In the genomic region with DNA sequence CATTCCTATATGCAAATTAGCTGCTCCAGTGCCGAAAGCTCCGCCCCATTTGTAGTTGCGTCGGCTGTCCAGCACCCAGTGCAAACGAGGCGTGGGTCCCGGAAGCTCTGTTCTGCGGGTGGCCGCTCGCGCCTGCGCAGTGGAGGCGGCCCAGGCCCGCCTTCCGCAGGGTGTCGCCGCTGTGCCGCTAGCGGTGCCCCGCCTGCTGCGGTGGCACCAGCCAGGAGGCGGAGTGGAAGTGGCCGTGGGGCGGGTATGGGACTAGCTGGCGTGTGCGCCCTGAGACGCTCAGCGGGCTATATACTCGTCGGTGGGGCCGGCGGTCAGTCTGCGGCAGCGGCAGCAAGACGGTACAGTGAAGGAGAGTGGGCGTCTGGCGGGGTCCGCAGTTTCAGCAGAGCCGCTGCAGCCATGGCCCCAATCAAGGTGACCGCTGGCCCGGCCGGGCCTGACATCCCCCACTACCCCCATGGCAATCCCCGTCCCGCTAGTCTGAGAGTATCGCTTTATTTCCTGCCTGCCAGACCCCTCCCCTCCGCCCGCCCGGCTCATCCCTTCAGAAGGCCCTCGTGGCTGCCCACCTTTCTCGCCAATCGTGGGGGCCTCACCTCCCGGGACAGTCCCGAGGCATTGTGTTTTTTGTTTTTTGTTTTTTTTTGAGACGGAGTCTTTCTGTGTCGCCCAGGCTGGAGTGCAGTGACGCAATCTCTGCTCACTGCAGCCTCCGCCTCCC, we compare ENCODE assay signal across 8 cellular contexts. TPM values are rescaled to one million over a fixed set of nuclear protein-coding genes. Genes with fewer than 3 reads are reported as not detected.
DNase-seq lines count a peak whose midpoint lies in the region; ATAC-seq lines count a peak whose summit lies in the region.

A gene (plus strand): TSS at position 161 of the 733 bp plus-strand sequence. CDS start 95 bp downstream, at position 256.

- ATAC-seq in natural killer cell treated with Interleukin-12 subunit alpha and Interleukin-12 subunit beta and Interleukin-15 and Interleukin-18, amount 100 ng/mL, for 72 hours = peak; percentile 89 to 93
- peak; percentile 80 for ATAC-seq in stimulated activated naive CD8-positive, alpha-beta T cell treated with anti-CD3 and anti-CD28 coated beads, Interleukin-15, Interleukin-2, amounts not matched to agents 100 U/mL and 50 U/mL, for 24 hours

- H3K27me3 ChIP-seq in H7 (ENCODE audit: control insufficient read depth, insufficient read depth, low read length) = no peaks in the 10 kb centered on the region
- H3K27me3 ChIP-seq in MG63 = no peaks in the 10 kb centered on the region

- no peaks in the 10 kb centered on the region for H3K9me3 Mint-ChIP-seq in natural killer cell treated with Interleukin-12 subunit alpha and Interleukin-12 subunit beta and Interleukin-15 and Interleukin-18, amount 100 ng/mL, for 72 hours

- no peaks in the 10 kb centered on the region for H3K27me3 Mint-ChIP-seq in natural killer cell treated with Interleukin-12 subunit alpha and Interleukin-12 subunit beta and Interleukin-15 and Interleukin-18, amount 100 ng/mL, for 72 hours

- peak within 1 kb of the TSS; percentile 93 to 97 for H3K27ac Mint-ChIP-seq in natural killer cell treated with Interleukin-12 subunit alpha and Interleukin-12 subunit beta and Interleukin-15 and Interleukin-18, amount 100 ng/mL, for 72 hours

- H3K36me3 ChIP-seq in H7 (replicated peaks; ENCODE audit: control insufficient read depth, insufficient read depth, low read length) (peaks cover 21% of the 10 kb centered on the region), MG63 (peaks cover 37% of the 10 kb centered on the region)

- DNase-seq in G401 (ENCODE audit: low spot score) (peak; percentile 97), H7 (peak; percentile 98), MG63 (peak; percentile 96), SHP77 (lab: John Stamatoyannopoulos, UW) (peak; percentile 93 to 94), fibroblast of peridontal ligament (ENCODE audit: extremely low read depth) (peak; percentile 94)
- DNase-seq in activated effector memory CD4-positive, alpha-beta T cell treated with Interleukin-2 at 50 U/mL for 16 hours = peak; percentile 94
- peak; percentile 99 for DNase-seq in natural killer cell treated with Interleukin-12 subunit alpha and Interleukin-12 subunit beta and Interleukin-15 and Interleukin-18, amount 100 ng/mL, for 72 hours (ENCODE audit: low spot score)
- DNase-seq in stimulated activated naive CD8-positive, alpha-beta T cell treated with anti-CD3 and anti-CD28 coated beads, Interleukin-15, Interleukin-2, amounts not matched to agents 100 U/mL and 50 U/mL, for 24 hours = peak; percentile 96

- no peaks in the 10 kb centered on the region for H3K36me3 Mint-ChIP-seq in natural killer cell treated with Interleukin-12 subunit alpha and Interleukin-12 subunit beta and Interleukin-15 and Interleukin-18, amount 100 ng/mL, for 72 hours

- in situ Hi-C loops in G401 (cut with HindIII; ENCODE audit: low sequenced_read_pairs) = no loop called here

- H3K4me3 Mint-ChIP-seq in natural killer cell treated with Interleukin-12 subunit alpha and Interleukin-12 subunit beta and Interleukin-15 and Interleukin-18, amount 100 ng/mL, for 72 hours = peak within 1 kb of the TSS; percentile 89

- H3K4me1 Mint-ChIP-seq in natural killer cell treated with Interleukin-12 subunit alpha and Interleukin-12 subunit beta and Interleukin-15 and Interleukin-18, amount 100 ng/mL, for 72 hours (ENCODE audit: low read depth in 2 of 2) = peaks cover 42 to 44% of the 10 kb centered on the region in 2 donors

- no peaks in the 10 kb centered on the region for H3K9me3 ChIP-seq in MG63

- H3K4me3 ChIP-seq in H7 (ENCODE audit: insufficient read depth, low read depth, low read length) (peak within 1 kb of the TSS; percentile 99), MG63 (peak within 1 kb of the TSS; percentile 93)

RNA-seq across cellular contexts. Expression of the gene that starts here (rescaled TPM):
- 341 and 414 TPM in 2 replicates for total RNA-seq in G401 (2014; rRNA removed; shearing (Covaris generic))
- 272 and 303 TPM in 2 replicates for total RNA-seq in H7 (2014; rRNA removed; shearing (Covaris generic))
- total RNA-seq in MG63 (2014; rRNA removed; shearing (Covaris generic); ENCODE audit: low replicate concordance) = 291 and 333 TPM in 2 replicates
- 100 to 1,000 TPM in 1 of 2 donors, 10 to 100 TPM in 1; 83.5 to 116 TPM for total RNA-seq in natural killer cell treated with Interleukin-12 subunit alpha and Interleukin-12 subunit beta and Interleukin-15 and Interleukin-18, amount 100 ng/mL, for 72 hours

Comparison
In these comparisons a context has a peak if more than half of its experiments do, and no peak if none do; other contexts are left out.
1. Peak in every context shown above with its lines: DNase-seq, ATAC-seq and H3K4me3 ChIP-seq.